Comparison of ENCODE assay signal across 1 cellular context in the genomic region with DNA sequence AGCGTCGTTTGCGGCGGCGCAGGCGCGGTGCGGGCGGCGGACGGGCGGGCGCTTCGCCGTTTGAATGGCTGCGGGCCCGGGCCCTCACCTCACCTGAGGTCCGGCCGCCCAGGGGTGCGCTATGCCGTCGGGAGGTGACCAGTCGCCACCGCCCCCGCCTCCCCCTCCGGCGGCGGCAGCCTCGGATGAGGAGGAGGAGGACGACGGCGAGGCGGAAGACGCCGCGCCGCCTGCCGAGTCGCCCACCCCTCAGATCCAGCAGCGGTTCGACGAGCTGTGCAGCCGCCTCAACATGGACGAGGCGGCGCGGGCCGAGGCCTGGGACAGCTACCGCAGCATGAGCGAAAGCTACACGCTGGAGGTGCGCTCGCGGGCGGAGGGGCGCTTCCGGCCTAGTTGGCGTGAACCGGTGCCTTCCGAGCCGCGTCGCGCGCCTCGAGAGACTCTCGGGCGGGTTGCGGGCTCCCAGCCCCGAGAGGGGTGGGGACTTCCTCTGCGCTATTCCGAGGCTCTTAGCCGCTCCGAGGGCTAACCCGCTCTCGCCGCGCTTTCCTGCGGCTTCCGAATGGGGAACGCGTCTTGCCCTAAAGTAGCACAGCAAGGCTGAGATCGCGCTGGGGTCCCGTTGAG.
TF ChIP-seq lines count a peak whose summit lies in the region.

A gene with protein sequence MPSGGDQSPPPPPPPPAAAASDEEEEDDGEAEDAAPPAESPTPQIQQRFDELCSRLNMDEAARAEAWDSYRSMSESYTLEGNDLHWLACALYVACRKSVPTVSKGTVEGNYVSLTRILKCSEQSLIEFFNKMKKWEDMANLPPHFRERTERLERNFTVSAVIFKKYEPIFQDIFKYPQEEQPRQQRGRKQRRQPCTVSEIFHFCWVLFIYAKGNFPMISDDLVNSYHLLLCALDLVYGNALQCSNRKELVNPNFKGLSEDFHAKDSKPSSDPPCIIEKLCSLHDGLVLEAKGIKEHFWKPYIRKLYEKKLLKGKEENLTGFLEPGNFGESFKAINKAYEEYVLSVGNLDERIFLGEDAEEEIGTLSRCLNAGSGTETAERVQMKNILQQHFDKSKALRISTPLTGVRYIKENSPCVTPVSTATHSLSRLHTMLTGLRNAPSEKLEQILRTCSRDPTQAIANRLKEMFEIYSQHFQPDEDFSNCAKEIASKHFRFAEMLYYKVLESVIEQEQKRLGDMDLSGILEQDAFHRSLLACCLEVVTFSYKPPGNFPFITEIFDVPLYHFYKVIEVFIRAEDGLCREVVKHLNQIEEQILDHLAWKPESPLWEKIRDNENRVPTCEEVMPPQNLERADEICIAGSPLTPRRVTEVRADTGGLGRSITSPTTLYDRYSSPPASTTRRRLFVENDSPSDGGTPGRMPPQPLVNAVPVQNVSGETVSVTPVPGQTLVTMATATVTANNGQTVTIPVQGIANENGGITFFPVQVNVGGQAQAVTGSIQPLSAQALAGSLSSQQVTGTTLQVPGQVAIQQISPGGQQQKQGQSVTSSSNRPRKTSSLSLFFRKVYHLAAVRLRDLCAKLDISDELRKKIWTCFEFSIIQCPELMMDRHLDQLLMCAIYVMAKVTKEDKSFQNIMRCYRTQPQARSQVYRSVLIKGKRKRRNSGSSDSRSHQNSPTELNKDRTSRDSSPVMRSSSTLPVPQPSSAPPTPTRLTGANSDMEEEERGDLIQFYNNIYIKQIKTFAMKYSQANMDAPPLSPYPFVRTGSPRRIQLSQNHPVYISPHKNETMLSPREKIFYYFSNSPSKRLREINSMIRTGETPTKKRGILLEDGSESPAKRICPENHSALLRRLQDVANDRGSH (plus strand): TSS at position 36 of the 630 bp plus-strand sequence. CDS start 86 bp downstream, at position 122.

TF ChIP-seq in HepG2, 621 proteins besides CTCF, POLR2A, EP300 and RAD21 (continued from another document and continues in another):
- TF ChIP-seq, protein P1, sequence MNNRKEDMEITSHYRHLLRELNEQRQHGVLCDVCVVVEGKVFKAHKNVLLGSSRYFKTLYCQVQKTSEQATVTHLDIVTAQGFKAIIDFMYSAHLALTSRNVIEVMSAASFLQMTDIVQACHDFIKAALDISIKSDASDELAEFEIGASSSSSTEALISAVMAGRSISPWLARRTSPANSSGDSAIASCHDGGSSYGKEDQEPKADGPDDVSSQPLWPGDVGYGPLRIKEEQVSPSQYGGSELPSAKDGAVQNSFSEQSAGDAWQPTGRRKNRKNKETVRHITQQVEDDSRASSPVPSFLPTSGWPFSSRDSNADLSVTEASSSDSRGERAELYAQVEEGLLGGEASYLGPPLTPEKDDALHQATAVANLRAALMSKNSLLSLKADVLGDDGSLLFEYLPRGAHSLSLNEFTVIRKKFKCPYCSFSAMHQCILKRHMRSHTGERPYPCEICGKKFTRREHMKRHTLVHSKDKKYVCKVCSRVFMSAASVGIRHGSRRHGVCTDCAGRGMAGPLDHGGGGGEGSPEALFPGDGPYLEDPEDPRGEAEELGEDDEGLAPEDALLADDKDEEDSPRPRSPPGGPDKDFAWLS (CRISPR knock-in tag; IDR thresholded peaks at IDR 0.05; ENCODE audit: borderline replicate concordance): 0 out of 2 replicates have a peak, but pooled peaks have one; percentile 46
- TF ChIP-seq HOXA3 (CRISPR knock-in tag; IDR thresholded peaks at IDR 0.05): peak; percentile 85
- TF ChIP-seq ZFX (CRISPR knock-in tag; IDR thresholded peaks at IDR 0.05; ENCODE audit: low read depth): peak; percentile 97
- TF ChIP-seq, protein P2, sequence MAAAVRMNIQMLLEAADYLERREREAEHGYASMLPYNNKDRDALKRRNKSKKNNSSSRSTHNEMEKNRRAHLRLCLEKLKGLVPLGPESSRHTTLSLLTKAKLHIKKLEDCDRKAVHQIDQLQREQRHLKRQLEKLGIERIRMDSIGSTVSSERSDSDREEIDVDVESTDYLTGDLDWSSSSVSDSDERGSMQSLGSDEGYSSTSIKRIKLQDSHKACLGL (CRISPR knock-in tag; IDR thresholded peaks at IDR 0.05): peak; percentile 83
- TF ChIP-seq POGZ (CRISPR knock-in tag; IDR thresholded peaks at IDR 0.05): no peak
- peak; percentile 85; the same call in 1 of the 2 replicates for TF ChIP-seq HOXA9 (CRISPR knock-in tag; IDR thresholded peaks at IDR 0.05; ENCODE audit: borderline replicate concordance)
- TF ChIP-seq, protein P3, sequence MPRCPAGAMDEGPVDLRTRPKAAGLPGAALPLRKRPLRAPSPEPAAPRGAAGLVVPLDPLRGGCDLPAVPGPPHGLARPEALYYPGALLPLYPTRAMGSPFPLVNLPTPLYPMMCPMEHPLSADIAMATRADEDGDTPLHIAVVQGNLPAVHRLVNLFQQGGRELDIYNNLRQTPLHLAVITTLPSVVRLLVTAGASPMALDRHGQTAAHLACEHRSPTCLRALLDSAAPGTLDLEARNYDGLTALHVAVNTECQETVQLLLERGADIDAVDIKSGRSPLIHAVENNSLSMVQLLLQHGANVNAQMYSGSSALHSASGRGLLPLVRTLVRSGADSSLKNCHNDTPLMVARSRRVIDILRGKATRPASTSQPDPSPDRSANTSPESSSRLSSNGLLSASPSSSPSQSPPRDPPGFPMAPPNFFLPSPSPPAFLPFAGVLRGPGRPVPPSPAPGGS (CRISPR knock-in tag; IDR thresholded peaks at IDR 0.05): peak; percentile 91
- TF ChIP-seq, protein P4, sequence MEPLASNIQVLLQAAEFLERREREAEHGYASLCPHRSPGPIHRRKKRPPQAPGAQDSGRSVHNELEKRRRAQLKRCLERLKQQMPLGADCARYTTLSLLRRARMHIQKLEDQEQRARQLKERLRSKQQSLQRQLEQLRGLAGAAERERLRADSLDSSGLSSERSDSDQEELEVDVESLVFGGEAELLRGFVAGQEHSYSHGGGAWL (CRISPR knock-in tag; IDR thresholded peaks at IDR 0.05): peak; percentile 94
- peak; percentile 56 for TF ChIP-seq MED8 (CRISPR knock-in tag; IDR thresholded peaks at IDR 0.05; ENCODE audit: insufficient replicate concordance)
- TF ChIP-seq, protein P5, sequence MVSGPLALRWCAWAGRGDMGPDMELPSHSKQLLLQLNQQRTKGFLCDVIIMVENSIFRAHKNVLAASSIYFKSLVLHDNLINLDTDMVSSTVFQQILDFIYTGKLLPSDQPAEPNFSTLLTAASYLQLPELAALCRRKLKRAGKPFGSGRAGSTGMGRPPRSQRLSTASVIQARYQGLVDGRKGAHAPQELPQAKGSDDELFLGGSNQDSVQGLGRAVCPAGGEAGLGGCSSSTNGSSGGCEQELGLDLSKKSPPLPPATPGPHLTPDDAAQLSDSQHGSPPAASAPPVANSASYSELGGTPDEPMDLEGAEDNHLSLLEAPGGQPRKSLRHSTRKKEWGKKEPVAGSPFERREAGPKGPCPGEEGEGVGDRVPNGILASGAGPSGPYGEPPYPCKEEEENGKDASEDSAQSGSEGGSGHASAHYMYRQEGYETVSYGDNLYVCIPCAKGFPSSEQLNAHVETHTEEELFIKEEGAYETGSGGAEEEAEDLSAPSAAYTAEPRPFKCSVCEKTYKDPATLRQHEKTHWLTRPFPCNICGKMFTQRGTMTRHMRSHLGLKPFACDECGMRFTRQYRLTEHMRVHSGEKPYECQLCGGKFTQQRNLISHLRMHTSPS (CRISPR knock-in tag; IDR thresholded peaks at IDR 0.05; ENCODE audit: low read depth): no peak; the same call in 1 of the 2 replicates
- no peak for TF ChIP-seq HDAC6 (IDR thresholded peaks at IDR 0.05; ENCODE audit: low read depth, low read length)
- no peak for TF ChIP-seq ZKSCAN1 (IDR thresholded peaks at IDR 0.05; ENCODE audit: low read length)
- TF ChIP-seq, protein P6, sequence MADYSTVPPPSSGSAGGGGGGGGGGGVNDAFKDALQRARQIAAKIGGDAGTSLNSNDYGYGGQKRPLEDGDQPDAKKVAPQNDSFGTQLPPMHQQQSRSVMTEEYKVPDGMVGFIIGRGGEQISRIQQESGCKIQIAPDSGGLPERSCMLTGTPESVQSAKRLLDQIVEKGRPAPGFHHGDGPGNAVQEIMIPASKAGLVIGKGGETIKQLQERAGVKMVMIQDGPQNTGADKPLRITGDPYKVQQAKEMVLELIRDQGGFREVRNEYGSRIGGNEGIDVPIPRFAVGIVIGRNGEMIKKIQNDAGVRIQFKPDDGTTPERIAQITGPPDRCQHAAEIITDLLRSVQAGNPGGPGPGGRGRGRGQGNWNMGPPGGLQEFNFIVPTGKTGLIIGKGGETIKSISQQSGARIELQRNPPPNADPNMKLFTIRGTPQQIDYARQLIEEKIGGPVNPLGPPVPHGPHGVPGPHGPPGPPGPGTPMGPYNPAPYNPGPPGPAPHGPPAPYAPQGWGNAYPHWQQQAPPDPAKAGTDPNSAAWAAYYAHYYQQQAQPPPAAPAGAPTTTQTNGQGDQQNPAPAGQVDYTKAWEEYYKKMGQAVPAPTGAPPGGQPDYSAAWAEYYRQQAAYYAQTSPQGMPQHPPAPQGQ (CRISPR knock-in tag; IDR thresholded peaks at IDR 0.05; ENCODE audit: borderline replicate concordance): no peak
- 0 out of 2 replicates have a peak, but pooled peaks have one; percentile 6 for TF ChIP-seq ZBTB1 (CRISPR knock-in tag; IDR thresholded peaks at IDR 0.05; ENCODE audit: borderline replicate concordance)
- TF ChIP-seq, protein P7, sequence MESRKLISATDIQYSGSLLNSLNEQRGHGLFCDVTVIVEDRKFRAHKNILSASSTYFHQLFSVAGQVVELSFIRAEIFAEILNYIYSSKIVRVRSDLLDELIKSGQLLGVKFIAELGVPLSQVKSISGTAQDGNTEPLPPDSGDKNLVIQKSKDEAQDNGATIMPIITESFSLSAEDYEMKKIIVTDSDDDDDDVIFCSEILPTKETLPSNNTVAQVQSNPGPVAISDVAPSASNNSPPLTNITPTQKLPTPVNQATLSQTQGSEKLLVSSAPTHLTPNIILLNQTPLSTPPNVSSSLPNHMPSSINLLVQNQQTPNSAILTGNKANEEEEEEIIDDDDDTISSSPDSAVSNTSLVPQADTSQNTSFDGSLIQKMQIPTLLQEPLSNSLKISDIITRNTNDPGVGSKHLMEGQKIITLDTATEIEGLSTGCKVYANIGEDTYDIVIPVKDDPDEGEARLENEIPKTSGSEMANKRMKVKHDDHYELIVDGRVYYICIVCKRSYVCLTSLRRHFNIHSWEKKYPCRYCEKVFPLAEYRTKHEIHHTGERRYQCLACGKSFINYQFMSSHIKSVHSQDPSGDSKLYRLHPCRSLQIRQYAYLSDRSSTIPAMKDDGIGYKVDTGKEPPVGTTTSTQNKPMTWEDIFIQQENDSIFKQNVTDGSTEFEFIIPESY (CRISPR knock-in tag; IDR thresholded peaks at IDR 0.05): no peak
- TF ChIP-seq MATR3 (CRISPR knock-in tag; IDR thresholded peaks at IDR 0.05): peak; percentile 92; the same call in 1 of the 2 replicates
- TF ChIP-seq, protein P8, sequence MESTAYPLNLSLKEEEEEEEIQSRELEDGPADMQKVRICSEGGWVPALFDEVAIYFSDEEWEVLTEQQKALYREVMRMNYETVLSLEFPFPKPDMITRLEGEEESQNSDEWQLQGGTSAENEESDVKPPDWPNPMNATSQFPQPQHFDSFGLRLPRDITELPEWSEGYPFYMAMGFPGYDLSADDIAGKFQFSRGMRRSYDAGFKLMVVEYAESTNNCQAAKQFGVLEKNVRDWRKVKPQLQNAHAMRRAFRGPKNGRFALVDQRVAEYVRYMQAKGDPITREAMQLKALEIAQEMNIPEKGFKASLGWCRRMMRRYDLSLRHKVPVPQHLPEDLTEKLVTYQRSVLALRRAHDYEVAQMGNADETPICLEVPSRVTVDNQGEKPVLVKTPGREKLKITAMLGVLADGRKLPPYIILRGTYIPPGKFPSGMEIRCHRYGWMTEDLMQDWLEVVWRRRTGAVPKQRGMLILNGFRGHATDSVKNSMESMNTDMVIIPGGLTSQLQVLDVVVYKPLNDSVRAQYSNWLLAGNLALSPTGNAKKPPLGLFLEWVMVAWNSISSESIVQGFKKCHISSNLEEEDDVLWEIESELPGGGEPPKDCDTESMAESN (CRISPR knock-in tag; conservative IDR thresholded peaks at IDR 0.05): peak; percentile 79
- TF ChIP-seq, protein P9, sequence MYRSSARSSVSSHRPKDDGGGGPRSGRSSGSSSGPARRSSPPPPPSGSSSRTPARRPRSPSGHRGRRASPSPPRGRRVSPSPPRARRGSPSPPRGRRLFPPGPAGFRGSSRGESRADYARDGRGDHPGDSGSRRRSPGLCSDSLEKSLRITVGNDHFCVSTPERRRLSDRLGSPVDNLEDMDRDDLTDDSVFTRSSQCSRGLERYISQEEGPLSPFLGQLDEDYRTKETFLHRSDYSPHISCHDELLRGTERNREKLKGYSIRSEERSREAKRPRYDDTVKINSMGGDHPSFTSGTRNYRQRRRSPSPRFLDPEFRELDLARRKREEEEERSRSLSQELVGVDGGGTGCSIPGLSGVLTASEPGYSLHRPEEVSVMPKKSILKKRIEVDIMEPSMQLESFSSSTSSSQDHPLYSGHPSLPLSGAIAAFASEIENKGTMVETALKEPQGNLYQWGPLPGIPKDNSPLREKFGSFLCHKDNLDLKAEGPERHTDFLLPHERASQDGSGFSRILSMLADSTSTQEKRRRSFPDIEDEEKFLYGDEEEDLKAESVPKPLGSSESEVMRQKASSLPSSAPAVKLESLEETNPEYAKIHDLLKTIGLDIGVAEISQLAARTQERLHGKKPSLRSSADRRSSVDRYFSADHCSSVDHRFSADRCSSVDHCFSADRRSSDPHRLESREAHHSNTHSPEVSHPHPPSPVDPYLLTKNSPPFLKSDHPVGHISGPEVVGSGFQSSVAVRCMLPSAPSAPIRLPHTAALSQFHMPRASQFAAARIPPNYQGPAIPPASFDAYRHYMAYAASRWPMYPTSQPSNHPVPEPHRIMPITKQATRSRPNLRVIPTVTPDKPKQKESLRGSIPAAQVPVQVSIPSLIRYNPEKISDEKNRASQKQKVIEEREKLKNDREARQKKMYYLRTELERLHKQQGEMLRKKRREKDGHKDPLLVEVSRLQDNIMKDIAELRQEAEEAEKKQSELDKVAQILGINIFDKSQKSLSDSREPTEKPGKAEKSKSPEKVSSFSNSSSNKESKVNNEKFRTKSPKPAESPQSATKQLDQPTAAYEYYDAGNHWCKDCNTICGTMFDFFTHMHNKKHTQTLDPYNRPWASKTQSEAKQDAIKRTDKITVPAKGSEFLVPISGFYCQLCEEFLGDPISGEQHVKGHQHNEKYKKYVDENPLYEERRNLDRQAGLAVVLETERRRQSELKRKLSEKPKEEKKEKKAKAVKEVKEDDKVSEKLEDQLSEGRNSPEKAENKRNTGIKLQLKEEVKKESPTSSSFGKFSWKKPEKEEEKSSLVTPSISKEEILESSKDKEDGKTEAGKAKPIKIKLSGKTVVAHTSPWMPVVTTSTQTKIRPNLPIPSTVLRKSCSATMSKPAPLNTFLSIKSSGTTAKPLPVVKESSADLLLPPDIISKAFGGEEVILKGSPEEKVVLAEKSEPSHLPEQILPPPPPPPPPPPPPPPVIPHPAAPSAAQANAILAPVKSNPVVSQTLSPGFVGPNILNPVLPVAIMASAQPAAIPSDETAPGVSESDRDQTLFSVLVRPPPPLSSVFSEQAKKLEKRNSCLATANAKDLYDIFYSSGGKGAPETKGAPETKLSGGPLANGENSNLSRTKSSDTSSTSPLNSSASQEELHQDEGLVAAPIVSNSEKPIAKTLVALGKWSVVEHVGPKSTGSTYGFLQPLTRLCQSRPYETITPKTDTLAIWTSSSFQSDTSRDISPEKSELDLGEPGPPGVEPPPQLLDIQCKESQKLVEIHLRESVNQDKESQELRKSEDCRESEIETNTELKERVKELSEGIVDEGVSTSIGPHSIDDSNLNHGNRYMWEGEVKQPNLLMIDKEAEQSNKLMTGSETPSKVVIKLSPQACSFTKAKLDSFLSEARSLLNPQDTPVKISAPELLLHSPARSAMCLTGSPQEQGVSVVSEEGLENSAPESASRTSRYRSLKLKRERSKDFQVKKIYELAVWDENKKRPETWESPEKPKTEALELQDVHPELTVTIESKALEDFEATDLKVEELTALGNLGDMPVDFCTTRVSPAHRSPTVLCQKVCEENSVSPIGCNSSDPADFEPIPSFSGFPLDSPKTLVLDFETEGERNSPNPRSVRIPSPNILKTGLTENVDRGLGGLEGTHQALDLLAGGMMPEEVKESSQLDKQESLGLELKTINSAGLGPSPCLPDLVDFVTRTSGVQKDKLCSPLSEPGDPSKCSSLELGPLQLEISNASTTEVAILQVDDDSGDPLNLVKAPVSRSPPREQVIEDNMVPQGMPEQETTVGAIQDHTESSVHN (CRISPR knock-in tag; IDR thresholded peaks at IDR 0.05): no peak
- TF ChIP-seq NCOA5 (CRISPR knock-in tag; IDR thresholded peaks at IDR 0.05): no peak
- TF ChIP-seq NKX3-1 (CRISPR knock-in tag; IDR thresholded peaks at IDR 0.05): peak; percentile 83
- peak; percentile 51 for TF ChIP-seq XRCC5 (optimal IDR thresholded peaks at IDR 0.05; ENCODE audit: low read length)
